In the genomic region with DNA sequence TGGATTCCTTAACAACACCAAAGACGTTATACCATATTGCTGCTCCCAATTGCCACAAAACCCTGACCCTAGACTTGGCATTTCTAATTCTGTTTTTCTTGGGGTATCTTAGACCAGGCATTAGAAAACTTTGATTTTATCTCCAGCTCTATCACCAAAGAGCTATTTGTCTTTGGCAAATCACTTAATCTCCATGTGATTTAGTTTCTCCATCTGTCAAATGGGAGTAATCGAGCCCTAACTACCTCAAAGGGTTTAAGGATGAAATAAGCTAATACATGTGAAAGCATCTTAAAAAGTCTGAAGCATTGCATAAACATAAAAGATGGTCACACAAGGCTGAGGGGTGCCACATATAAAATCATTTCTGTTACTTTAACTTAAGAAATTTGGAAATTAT, we compare ENCODE assay signal across 1 cellular context.
TF ChIP-seq lines count a peak whose summit lies in the region.

No MANE protein-coding gene starts in this region.

TF ChIP-seq in K562, 482 proteins besides CTCF, POLR2A, EP300 and RAD21 (continued from another document):
- TF ChIP-seq RB1 (IDR thresholded peaks at IDR 0.05; ENCODE audit: low read depth) (no peak), HDAC2 (IDR thresholded peaks at IDR 0.05) (0 out of 2 replicates have a peak, but pooled peaks have one; percentile 9), ADNP (tag; IDR thresholded peaks at IDR 0.05) (peak; percentile 85), SP1 (CRISPR knock-in tag; IDR thresholded peaks at IDR 0.05) (0 out of 2 replicates have a peak, but pooled peaks have one; percentile 26), ELF2 (CRISPR knock-in tag; IDR thresholded peaks at IDR 0.05) (no peak), TOE1 (IDR thresholded peaks at IDR 0.05; ENCODE audit: borderline replicate concordance) (no peak), TOE1 (CRISPR knock-in tag; IDR thresholded peaks at IDR 0.05; ENCODE audit: borderline replicate concordance, low read depth) (0 out of 2 replicates have a peak, but pooled peaks have one; percentile 39), RCOR1 (IDR thresholded peaks at IDR 0.05; ENCODE audit: borderline replicate concordance in 1 of 2, low read depth in 2 of 2, low read length in 2 of 2) (0 out of 4 replicates have a peak, but pooled peaks of 1 of the 2 experiments have one; percentile 11), E2F3 (CRISPR knock-in tag; IDR thresholded peaks at IDR 0.05) (no peak), SMARCA4 (IDR thresholded peaks at IDR 0.05) (no peak), CREM (IDR thresholded peaks at IDR 0.05; ENCODE audit: low read depth) (no peak), RBM17 (IDR thresholded peaks at IDR 0.05; ENCODE audit: borderline replicate concordance, low read depth, low read length) (no peak), POLR2B (IDR thresholded peaks at IDR 0.05; ENCODE audit: low read depth, partially characterized antibody) (no peak), ZBTB1 (CRISPR knock-in tag; IDR thresholded peaks at IDR 0.05; ENCODE audit: borderline replicate concordance, low read depth) (no peak), NFATC3 (IDR thresholded peaks at IDR 0.05) (no peak), BCOR (IDR thresholded peaks at IDR 0.05) (peak; percentile 78; the same call in 1 of the 2 replicates)
- TF ChIP-seq, protein P1, sequence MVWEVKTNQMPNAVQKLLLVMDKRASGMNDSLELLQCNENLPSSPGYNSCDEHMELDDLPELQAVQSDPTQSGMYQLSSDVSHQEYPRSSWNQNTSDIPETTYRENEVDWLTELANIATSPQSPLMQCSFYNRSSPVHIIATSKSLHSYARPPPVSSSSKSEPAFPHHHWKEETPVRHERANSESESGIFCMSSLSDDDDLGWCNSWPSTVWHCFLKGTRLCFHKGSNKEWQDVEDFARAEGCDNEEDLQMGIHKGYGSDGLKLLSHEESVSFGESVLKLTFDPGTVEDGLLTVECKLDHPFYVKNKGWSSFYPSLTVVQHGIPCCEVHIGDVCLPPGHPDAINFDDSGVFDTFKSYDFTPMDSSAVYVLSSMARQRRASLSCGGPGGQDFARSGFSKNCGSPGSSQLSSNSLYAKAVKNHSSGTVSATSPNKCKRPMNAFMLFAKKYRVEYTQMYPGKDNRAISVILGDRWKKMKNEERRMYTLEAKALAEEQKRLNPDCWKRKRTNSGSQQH (CRISPR knock-in tag; IDR thresholded peaks at IDR 0.05): no peak
- TF ChIP-seq, protein P2, sequence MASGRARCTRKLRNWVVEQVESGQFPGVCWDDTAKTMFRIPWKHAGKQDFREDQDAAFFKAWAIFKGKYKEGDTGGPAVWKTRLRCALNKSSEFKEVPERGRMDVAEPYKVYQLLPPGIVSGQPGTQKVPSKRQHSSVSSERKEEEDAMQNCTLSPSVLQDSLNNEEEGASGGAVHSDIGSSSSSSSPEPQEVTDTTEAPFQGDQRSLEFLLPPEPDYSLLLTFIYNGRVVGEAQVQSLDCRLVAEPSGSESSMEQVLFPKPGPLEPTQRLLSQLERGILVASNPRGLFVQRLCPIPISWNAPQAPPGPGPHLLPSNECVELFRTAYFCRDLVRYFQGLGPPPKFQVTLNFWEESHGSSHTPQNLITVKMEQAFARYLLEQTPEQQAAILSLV (tag; IDR thresholded peaks at IDR 0.05): 0 out of 2 replicates have a peak, but pooled peaks have one; percentile 11
